Comparison of ENCODE assay signal across 9 cellular contexts in genomic region chr1:224644553-224645154, GRCh38. TPM values are rescaled to one million over a fixed set of nuclear protein-coding genes. Genes with fewer than 3 reads are reported as not detected.
A peak's percentile ranks its signal among the peaks of the same experiment; 100 is the strongest.
DNase-seq lines count a peak whose midpoint lies in the region; ATAC-seq and TF ChIP-seq lines count a peak whose summit lies in the region.
"Had no signal": no experiment of that assay in that cellular context is flagged by ENCODE, and none has a peak within 500 bp of the region (broad histone marks: within the 10 kb centered on the region; RNA-seq: fewer than 3 reads in every experiment).

No MANE protein-coding gene starts in this region.

- intact Hi-C loops in A673 (cut with micrococcal nuclease; ENCODE audit: unreplicated experiment) = loop anchor here (5.0 kb wide), 2 partner anchors 137 to 208 kb away; no protein-coding TSS in a partner anchor

- no peak overlapping the region for H3K27ac ChIP-seq in A673 (ENCODE audit: low read depth, low read length, poor library complexity, severe bottlenecking)
- H3K27ac ChIP-seq: skin epidermis had no signal

- no peaks in the 10 kb centered on the region for H3K27me3 ChIP-seq in A673 (replicated peaks; ENCODE audit: insufficient read depth, low read depth, low read length, poor library complexity)

- peak; percentile 59 for ATAC-seq in HG03045 (IDR thresholded peaks at IDR 0.05; ENCODE audit: unreplicated experiment)

- no peaks in the 10 kb centered on the region for H3K36me3 ChIP-seq in A673 (ENCODE audit: insufficient read depth, low read length, poor library complexity, severe bottlenecking)

- no peaks in the 10 kb centered on the region for H3K4me1 ChIP-seq in A673 (ENCODE audit: insufficient read depth, low read length, poor library complexity, severe bottlenecking)

- CTCF ChIA-PET in A673 (lab: Charles Lee) = interaction anchor here (0.8 kb wide), 2 partner anchors 207 to 278 kb away, joined by 3 to 5 read pairs; no protein-coding TSS in a partner anchor

- POLR2A ChIA-PET in A673 (lab: Charles Lee; ENCODE audit: low non-redundant PET) = no interaction called here

- TF ChIP-seq CTCF in A673 (conservative IDR thresholded peaks at IDR 0.05; ENCODE audit: low read depth, low read length) (peak; percentile 92), GM13976 (IDR thresholded peaks at IDR 0.05; ENCODE audit: borderline replicate concordance, control extremely low read depth, extremely low read depth, insufficient read depth, missing control alignments) (peak; percentile 85)

- H3K9me3 ChIP-seq in A673 (ENCODE audit: low read depth, low read length, poor library complexity, severe bottlenecking) = no peaks in the 10 kb centered on the region

- DNase-seq in A673 (ENCODE audit: low spot score) (peak; percentile 70), GM13976 (ENCODE audit: low spot score) (peak; percentile 77), NCI-H748 (lab: John Stamatoyannopoulos, UW; ENCODE audit: unreplicated experiment) (peak; percentile 44), mucosa of gallbladder (ENCODE audit: low spot score) (peak; percentile 38)
- peak; percentile 32 to 33 for DNase-seq in activated CD4-positive, alpha-beta T cell treated with anti-CD3 and anti-CD28 coated beads, Interleukin-2, amount 50 U/mL, for 4 hours
- peak; percentile 15 for DNase-seq in effector CD8-positive, alpha-beta T cell (lab: John Stamatoyannopoulos, UW)
- DNase-seq in stimulated activated naive CD4-positive, alpha-beta T cell (lab: John Stamatoyannopoulos, UW) = peak; percentile 10 to 69 (median 32)

- no TSS peak for BruUV-seq in A673 (replicated peaks; lab: Mats Ljungman, UMichigan)

- no peak overlapping the region for H3K4me3 ChIP-seq in A673 (ENCODE audit: low read depth, low read length, poor library complexity, severe bottlenecking)
- H3K4me3 ChIP-seq: skin epidermis had no signal

- in situ Hi-C loops in GM13976 (cut with MboI; ENCODE audit: low sequenced_read_pairs, unreplicated experiment) = no loop called here

RNA-seq across cellular contexts. Expression of gene CNIH3, which starts 28.5 kb away (rescaled TPM):
- total RNA-seq in A673 (2021) (3.7 and 3.8 TPM in 2 replicates), mucosa of gallbladder (1.5 TPM)

Comparison
In these comparisons a context has a peak if more than half of its experiments do, and no peak if none do; other contexts are left out.
1. DNase-seq: peak in every context shown above with its lines; median percentile 77 in GM13976; 70 in A673; 44 in NCI-H748; 38 in mucosa of gallbladder; 32 in activated CD4-positive, alpha-beta T cell treated with anti-CD3 and anti-CD28 coated beads, Interleukin-2, amount 50 U/mL, for 4 hours; 32 in stimulated activated naive CD4-positive, alpha-beta T cell; 15 in effector CD8-positive, alpha-beta T cell.